In the genomic region with DNA sequence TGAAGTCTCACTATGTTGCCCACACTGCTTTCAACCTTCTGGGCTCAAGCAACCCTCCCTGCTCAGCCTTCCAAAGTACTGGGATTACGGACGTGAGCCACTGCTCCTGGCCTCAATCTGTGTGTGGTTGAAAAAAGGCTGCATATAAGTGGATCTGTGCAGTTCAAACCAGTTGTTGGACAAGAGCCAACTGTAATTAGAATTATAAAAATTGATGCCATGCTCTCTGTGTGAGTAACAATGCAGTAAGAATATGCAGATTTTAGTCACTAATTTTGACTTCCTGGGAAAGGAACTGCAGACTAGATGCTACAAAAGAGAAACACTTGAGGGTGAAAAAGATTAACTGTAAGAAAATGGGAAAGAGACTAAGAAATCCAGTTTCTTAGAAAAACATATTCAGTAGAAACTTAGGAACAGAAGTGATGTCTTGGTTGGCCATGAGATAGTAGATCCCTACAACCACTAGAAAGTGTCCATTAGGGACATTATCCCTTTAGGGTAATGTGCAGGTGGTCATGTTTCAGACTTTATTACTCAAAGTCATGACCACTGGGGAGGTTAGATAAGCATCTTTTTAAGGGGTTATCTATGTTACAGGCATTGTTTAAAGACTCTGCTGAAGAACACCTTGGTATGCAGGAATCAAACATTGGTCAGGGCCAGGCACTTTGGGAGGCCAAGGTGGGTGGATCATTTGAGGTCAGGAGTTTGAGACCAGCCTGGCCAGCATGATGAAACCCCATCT, we compare ENCODE assay signal across 12 cellular contexts. TPM values are rescaled to one million over a fixed set of nuclear protein-coding genes. Genes with fewer than 3 reads are reported as not detected.
A peak's percentile ranks its signal among the peaks of the same experiment; 100 is the strongest.
DNase-seq lines count a peak whose midpoint lies in the region; ATAC-seq, FAIRE-seq and TF ChIP-seq lines count a peak whose summit lies in the region.
"Had no signal": no experiment of that assay in that cellular context is flagged by ENCODE, and none has a peak within 500 bp of the region (broad histone marks: within the 10 kb centered on the region; RNA-seq: fewer than 3 reads in every experiment).

No MANE protein-coding gene starts in this region.

- H3K4me3 Mint-ChIP-seq in Caco-2 (ENCODE audit: unreplicated experiment) (no peak overlapping the region), endodermal cell (no peak overlapping the region)

- DNase-seq in A549 (ENCODE audit: low read depth in 1 of 2, low spot score in 1 of 2) (peak in 1 of 2 experiments; percentile 45), Caco-2 (peak; percentile 36 to 67), NCI-H69 (lab: John Stamatoyannopoulos, UW) (peak; percentile 82), endodermal cell (no peak), HPDE6-E6E7 (ENCODE audit: extremely low spot score) (no peak), SKM-1 treated with dmso at 0.1 percent for 144 hours (lab: John Stamatoyannopoulos, UW; ENCODE audit: unreplicated experiment) (no peak)
- no peak for DNase-seq in activated naive CD4-positive, alpha-beta T cell treated with anti-CD3 and anti-CD28 coated beads, Interleukin-2, amount 50 U/mL, for 16 hours
- DNase-seq: activated T-cell treated with anti-CD3 and anti-CD28 coated beads, Interleukin-2, amount 50 U/mL, for 48 hours; cerebellar nuclear complex; foreskin keratinocyte had no signal

- H3K4me2 ChIP-seq in A549: peak overlapping the region; percentile 64

- H3K27me3 ChIP-seq in Caco-2 (replicated peaks; ENCODE audit: control insufficient read depth, insufficient read depth, low read length) (no peaks in the 10 kb centered on the region), endodermal cell (ENCODE audit: control insufficient read depth, insufficient read depth, low read length, poor library complexity, severe bottlenecking) (no peaks in the 10 kb centered on the region)
- H3K27me3 ChIP-seq: foreskin keratinocyte had no signal

- no TSS peak for BruUV-seq in Caco-2 (replicated peaks; lab: Mats Ljungman, UMichigan)

- H3K27me3 Mint-ChIP-seq in Caco-2 (ENCODE audit: insufficient read depth, unreplicated experiment) (no peaks in the 10 kb centered on the region), endodermal cell (ENCODE audit: insufficient read depth) (no peaks in the 10 kb centered on the region)

- peaks cover 85% of the 10 kb centered on the region for H3K36me3 Mint-ChIP-seq in Caco-2 (ENCODE audit: insufficient read depth, unreplicated experiment)
- H3K36me3 Mint-ChIP-seq in endodermal cell (ENCODE audit: low read depth): peaks cover 55% of the 10 kb centered on the region

- intact Hi-C loops in Caco-2 (cut with micrococcal nuclease; ENCODE audit: unreplicated experiment): loop anchor here (5.0 kb wide), 1 partner anchor 77 kb away; no protein-coding TSS in a partner anchor

- WGBS in A549 (ENCODE audit: missing lambda C conversion rate): 85% methylated on average over 2 of the region's 2 CpGs
- WGBS in endodermal cell (ENCODE audit: insufficient coverage in 1 of 2, insufficient read length in 1 of 2), 2 experiments: 90% methylated on average over 2 of the region's 2 CpGs; no CpG with 5 or more reads in 1 of the 2 experiments

- no peak for TF ChIP-seq RAD21 in A549 (conservative IDR thresholded peaks at IDR 0.05 in 1 of 2, IDR thresholded peaks at IDR 0.05 in 1 of 2)

- CTCF ChIA-PET in A549 (lab: Yijun Ruan, JAX) (interaction anchor here (1.7 to 1.9 kb wide), 2 partner anchors 77 to 134 kb away, joined by 5 to 9 read pairs; no protein-coding TSS in a partner anchor), Caco-2 (lab: Charles Lee) (interaction anchor here (2.1 kb wide), 1 partner anchor 77 kb away, joined by 8 read pairs; no protein-coding TSS in a partner anchor)

- H3K4me1 ChIP-seq in A549 (peaks cover 82% of the 10 kb centered on the region), Caco-2 (peaks cover 49% of the 10 kb centered on the region), endodermal cell (ENCODE audit: control insufficient read depth, insufficient read depth, low read length) (no peaks in the 10 kb centered on the region)

- no peak overlapping the region for H3K9ac ChIP-seq in endodermal cell (ENCODE audit: extremely low read depth, low read length, poor library complexity, severe bottlenecking)

- POLR2A ChIA-PET in A549 (lab: Yijun Ruan, JAX): interaction anchor here (1.5 kb wide), 1 partner anchor 26 kb away, joined by 10 read pairs; a partner anchor contains a TSS
- POLR2A ChIA-PET in Caco-2 (lab: Charles Lee): no interaction called here

- TF ChIP-seq EP300 in A549 (IDR thresholded peaks at IDR 0.05): no peak; a peak in 1 of 5 replicates

- peaks cover 47% of the 10 kb centered on the region for H3K4me1 Mint-ChIP-seq in Caco-2 (ENCODE audit: low read depth, unreplicated experiment)
- H3K4me1 Mint-ChIP-seq in endodermal cell: peaks cover 14% of the 10 kb centered on the region

- no peak for FAIRE-seq in A549 (lab: Jason Lieb, UNC)
- FAIRE-seq: GM12892 had no signal

- ATAC-seq in A549 (no peak), GM21367 (IDR thresholded peaks at IDR 0.05; ENCODE audit: unreplicated experiment) (no peak)
- ATAC-seq: foreskin keratinocyte had no signal

- H3K9me3 ChIP-seq in A549: no peaks in the 10 kb centered on the region
- H3K9me3 ChIP-seq in Caco-2: no peaks in the 10 kb centered on the region
- no peaks in the 10 kb centered on the region for H3K9me3 ChIP-seq in endodermal cell (ENCODE audit: control insufficient read depth, low read length)

- H3K36me3 ChIP-seq in Caco-2 (ENCODE audit: control insufficient read depth, insufficient read depth, low read length) (no peaks in the 10 kb centered on the region), endodermal cell (ENCODE audit: control insufficient read depth, insufficient read depth, low read length) (peaks cover 50% of the 10 kb centered on the region)

- no peak for TF ChIP-seq CTCF in A549 (IDR thresholded peaks at IDR 0.05)
- TF ChIP-seq CTCF in Caco-2 (IDR thresholded peaks at IDR 0.05; ENCODE audit: insufficient read depth in 1 of 2, low read depth in 1 of 2, low read length in 1 of 2, severe bottlenecking in 1 of 2, unreplicated experiment in 1 of 2): no peak
- no peak for TF ChIP-seq CTCF in endodermal cell (conservative IDR thresholded peaks at IDR 0.05)

- H3K4me3 ChIP-seq in A549 (no peak overlapping the region), Caco-2 (ENCODE audit: low read depth, low read length) (no peak overlapping the region), endodermal cell (ENCODE audit: low read length) (no peak overlapping the region)

- peak overlapping the region; percentile 43 for H3K27ac Mint-ChIP-seq in Caco-2 (ENCODE audit: unreplicated experiment)
- H3K27ac Mint-ChIP-seq in endodermal cell: peak overlapping the region; percentile 11

- TF ChIP-seq POLR2A in A549 (IDR thresholded peaks at IDR 0.05; ENCODE audit: low read length): no peak

- peak overlapping the region; percentile 60 to 86 for H3K27ac ChIP-seq in A549
- no peak overlapping the region for H3K27ac ChIP-seq in endodermal cell (ENCODE audit: low read depth, low read length)
- H3K27ac ChIP-seq: foreskin keratinocyte had no signal

- H3K9me3 Mint-ChIP-seq in Caco-2 (ENCODE audit: unreplicated experiment) (no peaks in the 10 kb centered on the region), endodermal cell (no peaks in the 10 kb centered on the region)

TF ChIP-seq in A549, 52 proteins besides CTCF, POLR2A, EP300 and RAD21:
- TF ChIP-seq ZFP36 (IDR thresholded peaks at IDR 0.05; ENCODE audit: borderline replicate concordance, partially characterized antibody) (no peak), GATA3 (IDR thresholded peaks at IDR 0.05; ENCODE audit: borderline replicate concordance) (peak; percentile 72; the same call in 1 of the 2 replicates), NFE2L2 (conservative IDR thresholded peaks at IDR 0.05; ENCODE audit: low read length) (no peak), ZSCAN20 (CRISPR knock-in tag; IDR thresholded peaks at IDR 0.05) (no peak), EHF (CRISPR knock-in tag; IDR thresholded peaks at IDR 0.05) (no peak)

RNA-seq across cellular contexts. Expression of a gene that starts 26.3 kb away (rescaled TPM):
- 23.9 and 27.5 TPM in 2 replicates for polyA plus RNA-seq in A549 (2011; rRNA removed)
- polyA plus RNA-seq in A549 (2012; cell fraction: cytosol; rRNA removed): 3.2 and 4.1 TPM in 2 replicates
- polyA plus RNA-seq in A549 (2012; cell fraction: nucleus; rRNA removed): 2.3 and 4.6 TPM in 2 replicates
- polyA plus RNA-seq in A549 (2017; fragmentation: RNase III; extraction: RNeasy Plus Mini Kit Qiagen cat#74134 plus additional on column Dnase treatment): 24.4 to 25.0 TPM (median 24.4 TPM) in 3 replicates
- 23.8 and 38.5 TPM in 2 replicates for polyA minus RNA-seq in A549 (2011; rRNA and poly(A)+ RNA removed)
- 135 and 138 TPM in 2 replicates for total RNA-seq in Caco-2 (2022)
- 10 to 100 TPM; 65.1 to 84.4 TPM for total RNA-seq in endodermal cell
- polyA plus RNA-seq in endodermal cell (2013, experiment 1 of 2): 39.3 TPM
- 37.1 TPM for polyA plus RNA-seq in endodermal cell (2013, experiment 2 of 2)

Comparison
In these comparisons a context has a peak if more than half of its experiments do, and no peak if none do; other contexts are left out.
1. DNase-seq: peak in Caco-2 (2 of 2) and NCI-H69 (single experiment); none in endodermal cell (single experiment), HPDE6-E6E7 (single experiment), SKM-1 treated with dmso at 0.1 percent for 144 hours (single experiment) and activated naive CD4-positive, alpha-beta T cell treated with anti-CD3 and anti-CD28 coated beads, Interleukin-2, amount 50 U/mL, for 16 hours (single experiment).